In the genomic region with DNA sequence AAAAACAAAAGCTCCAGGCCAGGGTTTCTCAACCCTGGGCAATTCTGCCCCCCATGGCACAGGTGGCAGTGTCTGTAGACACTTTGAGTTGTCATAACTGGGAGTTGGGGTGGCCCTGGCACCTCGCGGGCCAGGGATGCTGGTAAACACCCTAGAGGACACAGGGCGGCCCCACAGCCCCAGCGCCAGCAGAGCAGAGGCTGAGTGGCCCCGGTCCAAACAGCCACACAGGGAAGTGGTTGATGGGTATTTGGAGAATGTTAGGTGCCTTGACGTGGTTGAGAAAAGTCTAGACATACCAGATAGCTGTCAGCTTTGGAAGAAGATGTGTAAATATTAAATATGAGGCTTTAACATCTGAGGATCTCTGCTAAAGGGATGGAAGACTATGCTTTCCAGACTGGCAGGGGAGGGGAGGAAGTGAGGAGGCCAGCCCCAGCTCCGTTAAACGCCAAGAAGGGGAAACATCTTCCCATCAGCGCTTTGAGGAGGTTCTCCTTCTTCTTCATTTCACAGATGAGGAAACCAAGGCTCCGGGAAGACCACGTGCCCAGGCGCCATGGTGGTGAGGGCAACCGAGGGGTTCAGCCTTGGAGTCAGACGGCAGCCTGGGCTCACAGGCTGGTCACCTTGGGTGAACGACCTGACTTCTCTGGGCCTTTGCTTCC, we compare ENCODE assay signal across 15 cellular contexts.
A peak's percentile ranks its signal among the peaks of the same experiment; 100 is the strongest.
DNase-seq lines count a peak whose midpoint lies in the region; ATAC-seq, FAIRE-seq and TF ChIP-seq lines count a peak whose summit lies in the region.
"Had no signal": no experiment of that assay in that cellular context is flagged by ENCODE, and none has a peak within 500 bp of the region (broad histone marks: within the 10 kb centered on the region; RNA-seq: fewer than 3 reads in every experiment).

No MANE protein-coding gene starts in this region.

- H3K27ac Mint-ChIP-seq in astrocyte (ENCODE audit: unreplicated experiment), result peak overlapping the region; percentile 91
- no peak overlapping the region for H3K27ac Mint-ChIP-seq in immature natural killer cell
- H3K27ac Mint-ChIP-seq: nephron progenitor cell had no signal

- POLR2A ChIA-PET in SK-N-SH (lab: Yijun Ruan, JAX), result no interaction called here

- FAIRE-seq in astrocyte (lab: Jason Lieb, UNC), result no peak
- FAIRE-seq: TTC549 had no signal

- TF ChIP-seq POLR2A in stomach (IDR thresholded peaks at IDR 0.05), result no peak

- no peaks in the 10 kb centered on the region for H3K27me3 ChIP-seq in SK-N-SH (ENCODE audit: insufficient read depth)
- peaks cover 3% of the 10 kb centered on the region for H3K27me3 ChIP-seq in astrocyte (ENCODE audit: insufficient read depth, low read length)
- H3K27me3 ChIP-seq in layer of hippocampus (ENCODE audit: control insufficient read depth, insufficient read depth, low read length), result no peaks in the 10 kb centered on the region
- H3K27me3 ChIP-seq in stomach, result no peaks in the 10 kb centered on the region

- no peak for TF ChIP-seq RAD21 in SK-N-SH (IDR thresholded peaks at IDR 0.05; ENCODE audit: low read length)

- H3K4me3 ChIP-seq in SK-N-SH (ENCODE audit: low read depth in 2 of 2, low read length in 1 of 2), result no peak overlapping the region
- H3K4me3 ChIP-seq in astrocyte (ENCODE audit: insufficient read depth, low read depth, low read length), result no peak overlapping the region
- no peak overlapping the region for H3K4me3 ChIP-seq in stomach

- H3K27ac ChIP-seq in SK-N-SH (ENCODE audit: low read depth in 2 of 2, low read length in 1 of 2) (no peak overlapping the region), astrocyte (ENCODE audit: low read depth, low read length) (no peak overlapping the region), layer of hippocampus (ENCODE audit: low read depth, low read length) (peak overlapping the region; percentile 53), stomach (peak overlapping the region in 3 of 5 donors; percentile 27 to 50 (median 41))

- no peaks in the 10 kb centered on the region for H3K9me3 ChIP-seq in SK-N-SH
- H3K9me3 ChIP-seq in astrocyte (ENCODE audit: insufficient read depth, low read depth, low read length), result peaks cover 15% of the 10 kb centered on the region
- H3K9me3 ChIP-seq in stomach, result peaks cover 0 to 12% (median 4%) of the 10 kb centered on the region in 4 donors

- H3K4me3 Mint-ChIP-seq in astrocyte (ENCODE audit: unreplicated experiment) (no peak overlapping the region), immature natural killer cell (peak overlapping the region in 1 of 5 donors; percentile 14)

- ATAC-seq in SK-N-SH treated with all-trans-retinoic acid at 6 μM for 48 hours (peak; percentile 48), HG02588 (IDR thresholded peaks at IDR 0.05; ENCODE audit: unreplicated experiment) (no peak), GM21367 (IDR thresholded peaks at IDR 0.05; ENCODE audit: unreplicated experiment) (no peak)
- ATAC-seq: activated naive CD4-positive, alpha-beta T cell treated with anti-CD3 and anti-CD28 coated beads, Interleukin-2, amount 50 U/mL, for 72 hours had no signal

- intact Hi-C loops in stomach (cut with DNase I; ENCODE audit: low total_unique reads), result loop anchor here (10.0 kb wide), 1 partner anchor 95 kb away; no protein-coding TSS in a partner anchor

- peaks cover 12% of the 10 kb centered on the region for H3K36me3 Mint-ChIP-seq in astrocyte (ENCODE audit: low read depth, unreplicated experiment)
- H3K36me3 Mint-ChIP-seq in immature natural killer cell, result peaks cover 0 to 3% (median 0%) of the 10 kb centered on the region in 3 donors

- H3K4me1 Mint-ChIP-seq in astrocyte (ENCODE audit: low read depth, unreplicated experiment) (peaks cover 42% of the 10 kb centered on the region), immature natural killer cell (peaks cover 35 to 57% of the 10 kb centered on the region in 2 donors)

- CTCF ChIA-PET in SK-N-SH (lab: Yijun Ruan, JAX), result interaction anchor here (0.7 to 4.0 kb wide), 2 partner anchors 10 kb away, joined by 3 to 23 read pairs; no protein-coding TSS in a partner anchor

- TF ChIP-seq CTCF in SK-N-SH (IDR thresholded peaks at IDR 0.05), result no peak
- no peak for TF ChIP-seq CTCF in astrocyte (IDR thresholded peaks at IDR 0.05; ENCODE audit: insufficient read depth, low read depth, low read length)
- TF ChIP-seq CTCF in stomach (IDR thresholded peaks at IDR 0.05), result no peak

- H3K9ac ChIP-seq in SK-N-SH (no peak overlapping the region), astrocyte (ENCODE audit: low read length) (no peak overlapping the region)

- H3K9me2 ChIP-seq in SK-N-SH, result no peaks in the 10 kb centered on the region

- H3F3A ChIP-seq in SK-N-SH (replicated peaks; ENCODE audit: insufficient read depth), result no peaks in the 10 kb centered on the region

- H3K4me1 ChIP-seq in SK-N-SH (ENCODE audit: control insufficient read depth in 1 of 2, insufficient read depth in 2 of 2, low read depth in 1 of 2, low read length in 1 of 2) (peaks cover 0 to 29% of the 10 kb centered on the region in 2 experiments; a peak in 1 of 4 replicates), astrocyte (ENCODE audit: insufficient read depth, low read length) (peaks cover 20% of the 10 kb centered on the region), stomach (peaks cover 3 to 43% (median 21%) of the 10 kb centered on the region in 4 donors)

- H3K79me2 ChIP-seq in SK-N-SH (ENCODE audit: insufficient read depth) (no peaks in the 10 kb centered on the region), astrocyte (ENCODE audit: insufficient read depth, low read length) (no peaks in the 10 kb centered on the region)

- TF ChIP-seq EP300 in SK-N-SH (IDR thresholded peaks at IDR 0.05; ENCODE audit: borderline replicate concordance in 1 of 2, low read depth in 1 of 2, low read length in 1 of 2) (no peak), stomach (IDR thresholded peaks at IDR 0.05) (no peak)

- H2AFZ ChIP-seq in SK-N-SH (ENCODE audit: low read depth) (no peak overlapping the region), astrocyte (ENCODE audit: low read depth, low read length) (no peak overlapping the region)

- H3K9me3 Mint-ChIP-seq in astrocyte (ENCODE audit: unreplicated experiment) (peaks cover 31% of the 10 kb centered on the region), immature natural killer cell (peaks cover 4 to 15% (median 7%) of the 10 kb centered on the region in 6 donors)

- no peaks in the 10 kb centered on the region for H3K36me3 ChIP-seq in SK-N-SH (replicated peaks in 1 of 2; ENCODE audit: control insufficient read depth in 1 of 2, insufficient read depth in 2 of 2, low read length in 1 of 2)
- H3K36me3 ChIP-seq in astrocyte (ENCODE audit: insufficient read depth, low read length), result no peaks in the 10 kb centered on the region
- no peaks in the 10 kb centered on the region for H3K36me3 ChIP-seq in stomach

- WGBS in SK-N-SH (ENCODE audit: low lambda C conversion rate), result 81% methylated on average over 8 of the region's 15 CpGs
- 56 to 71% (median 63%) methylated on average over 13 to 15 of the region's 15 CpGs for WGBS in stomach, 5 donors

- H3K27me3 Mint-ChIP-seq in astrocyte (ENCODE audit: low read depth, unreplicated experiment), result peaks cover 3% of the 10 kb centered on the region
- H3K27me3 Mint-ChIP-seq in immature natural killer cell (ENCODE audit: low read depth in 3 of 3), result peaks cover 45 to 49% (median 46%) of the 10 kb centered on the region in 3 donors

- H4K20me1 ChIP-seq in SK-N-SH (ENCODE audit: insufficient read depth) (no peaks in the 10 kb centered on the region), astrocyte (ENCODE audit: insufficient read depth, low read length) (no peaks in the 10 kb centered on the region)

- H3K4me2 ChIP-seq in SK-N-SH (no peak overlapping the region), astrocyte (ENCODE audit: low read length) (no peak overlapping the region)

- DNase-seq in SK-N-SH (no peak), astrocyte (ENCODE audit: low read depth) (peak; percentile 73), stomach (peak; percentile 54), immature natural killer cell (no peak)
- DNase-seq: activated CD8-positive, alpha-beta memory T cell treated with anti-CD3 and anti-CD28 coated beads for 24 hours; DMS 273 treated with DMSO at 0.1 percent for 48 hours; MM.1S; stimulated activated CD4-positive, alpha-beta T cell treated with anti-CD3 and anti-CD28 coated beads, Interleukin-12 subunit alpha, Interleukin-12 subunit beta, amount 100 ng/mL, for 4 hours had no signal

TF ChIP-seq in SK-N-SH treated with all-trans-retinoic acid at 6 μM for 48 hours, 23 proteins besides CTCF, POLR2A, EP300 and RAD21 (continues in another document):
- TF ChIP-seq TCF4 (CRISPR knock-in tag; IDR thresholded peaks at IDR 0.05; ENCODE audit: borderline replicate concordance) (no peak), BACH2 (CRISPR knock-in tag; IDR thresholded peaks at IDR 0.05; ENCODE audit: borderline replicate concordance) (no peak), ZNF565 (CRISPR knock-in tag; conservative IDR thresholded peaks at IDR 0.05; ENCODE audit: low read depth) (no peak), ZNF70 (CRISPR knock-in tag; IDR thresholded peaks at IDR 0.05) (no peak)

TF ChIP-seq in SK-N-SH, 30 proteins besides CTCF, POLR2A, EP300 and RAD21:
- TF ChIP-seq FOSL2 (IDR thresholded peaks at IDR 0.05; ENCODE audit: borderline replicate concordance, low read depth), result no peak
- TF ChIP-seq, protein P1, sequence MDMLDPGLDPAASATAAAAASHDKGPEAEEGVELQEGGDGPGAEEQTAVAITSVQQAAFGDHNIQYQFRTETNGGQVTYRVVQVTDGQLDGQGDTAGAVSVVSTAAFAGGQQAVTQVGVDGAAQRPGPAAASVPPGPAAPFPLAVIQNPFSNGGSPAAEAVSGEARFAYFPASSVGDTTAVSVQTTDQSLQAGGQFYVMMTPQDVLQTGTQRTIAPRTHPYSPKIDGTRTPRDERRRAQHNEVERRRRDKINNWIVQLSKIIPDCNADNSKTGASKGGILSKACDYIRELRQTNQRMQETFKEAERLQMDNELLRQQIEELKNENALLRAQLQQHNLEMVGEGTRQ (IDR thresholded peaks at IDR 0.05; ENCODE audit: borderline replicate concordance, low read depth, low read length), result no peak
TF ChIP-seq in SK-N-SH: peak in this region for 0.

Comparison
In these comparisons a context has a peak if more than half of its experiments do, and no peak if none do; other contexts are left out.
1. DNase-seq: peak in astrocyte (single experiment) and stomach (single experiment); none in SK-N-SH (single experiment) and immature natural killer cell (0 of 3).
2. H3K27ac ChIP-seq: peak in layer of hippocampus (single experiment) and stomach (3 of 5); none in SK-N-SH (0 of 2) and astrocyte (single experiment).